ENCODE assay signal across 8 cellular contexts in the genomic region with DNA sequence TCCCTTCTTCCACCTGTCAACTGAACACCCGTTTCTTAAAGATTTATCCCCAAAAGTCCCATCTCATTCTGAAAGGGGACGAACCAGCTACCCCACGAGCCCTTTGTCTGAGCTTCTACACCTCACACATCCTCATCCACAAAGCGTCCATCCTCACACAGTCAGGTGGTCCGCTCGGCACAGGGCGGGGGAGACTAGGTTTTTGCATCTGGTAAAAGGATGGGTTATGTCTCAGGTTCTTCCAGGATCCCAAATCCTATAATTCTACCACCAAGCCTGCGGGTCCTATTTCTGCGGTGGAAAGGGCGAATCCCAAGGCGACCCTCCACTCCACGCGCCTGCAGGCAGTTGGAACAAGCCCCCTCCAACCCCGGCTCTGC. TPM values are rescaled to one million over a fixed set of nuclear protein-coding genes. Genes with fewer than 3 reads are reported as not detected.
DNase-seq lines count a peak whose midpoint lies in the region; ATAC-seq, FAIRE-seq and TF ChIP-seq lines count a peak whose summit lies in the region.

No MANE protein-coding gene starts in this region.

- FAIRE-seq in RCC 7860 (lab: Jason Lieb, UNC), result no peak

- H3K9ac ChIP-seq in SK-N-MC (ENCODE audit: insufficient read length), result peak overlapping the region; percentile 75
- peak overlapping the region; percentile 37 for H3K9ac ChIP-seq in neuronal stem cell (ENCODE audit: low read depth, low read length, poor library complexity)

- peaks cover 21 to 29% (median 25%) of the 10 kb centered on the region in 4 donors for H3K4me1 ChIP-seq in esophagus muscularis mucosa
- peaks cover 6 to 7% of the 10 kb centered on the region in 2 donors for H3K4me1 ChIP-seq in neuronal stem cell (ENCODE audit: control insufficient read depth in 2 of 2, insufficient read depth in 1 of 2, low read depth in 1 of 2, low read length in 2 of 2)

- peaks cover 42% of the 10 kb centered on the region for H3K4me1 Mint-ChIP-seq in CD4-positive, alpha-beta T cell (ENCODE audit: low read depth)

- WGBS in esophagus muscularis mucosa, result 2% methylated on average over 7 of the region's 14 CpGs
- no CpG with 5 or more reads among the region's 14 CpGs for WGBS in neuronal stem cell (ENCODE audit: extremely low coverage in 2 of 2, insufficient read length in 2 of 2, insufficient replicate concordance in 1 of 2), 2 donors

- TF ChIP-seq POLR2A in esophagus muscularis mucosa (IDR thresholded peaks at IDR 0.05; ENCODE audit: low read depth), result no peak

- peak overlapping the region; percentile 81 for H3K27ac ChIP-seq in CD4-positive, alpha-beta T cell (ENCODE audit: low read depth, low read length)
- H3K27ac ChIP-seq in SK-N-MC (no peak overlapping the region), esophagus muscularis mucosa (replicated peaks in 1 of 4) (peak overlapping the region; percentile 84 to 92 (median 86)), neuronal stem cell (replicated peaks; ENCODE audit: low read length) (no peak overlapping the region)

- DNase-seq in CD4-positive, alpha-beta T cell, result peak in 2 of 10 experiments; percentile 3
- no peak for DNase-seq in SK-N-MC (ENCODE audit: low read depth, low spot score)
- no peak for DNase-seq in esophagus muscularis mucosa (ENCODE audit: extremely low spot score)
- DNase-seq in neuronal stem cell (ENCODE audit: low spot score), result no peak
- DNase-seq in effector CD8-positive, alpha-beta T cell (lab: John Stamatoyannopoulos, UW), result no peak
- no peak for DNase-seq in GM03348 (ENCODE audit: low spot score)
- DNase-seq in RCC 7860 (ENCODE audit: low spot score), result no peak

- H3K4me2 ChIP-seq in neuronal stem cell (ENCODE audit: insufficient read depth, low read length, poor library complexity, severe bottlenecking), result peak overlapping the region; percentile 81

- H3K36me3 ChIP-seq in SK-N-MC (ENCODE audit: insufficient read depth, low read length) (no peaks in the 10 kb centered on the region), esophagus muscularis mucosa (peaks cover 0 to 11% (median 4%) of the 10 kb centered on the region in 4 donors), neuronal stem cell (replicated peaks in 1 of 2; ENCODE audit: control insufficient read depth in 2 of 2, insufficient read depth in 2 of 2, low read length in 2 of 2) (peaks cover 3 to 25% of the 10 kb centered on the region in 2 donors)

- H3K27me3 Mint-ChIP-seq in CD4-positive, alpha-beta T cell, result no peaks in the 10 kb centered on the region

- no peak overlapping the region for H4K8ac ChIP-seq in neuronal stem cell (ENCODE audit: low read depth, low read length)

- H2AFZ ChIP-seq in neuronal stem cell (ENCODE audit: low read length), result peak overlapping the region; percentile 94

- H2BK5ac ChIP-seq in neuronal stem cell (ENCODE audit: low read length), result no peak overlapping the region

- no peak overlapping the region for H3K4ac ChIP-seq in neuronal stem cell (ENCODE audit: low read length)

- no peak for TF ChIP-seq CTCF in CD4-positive, alpha-beta T cell (IDR thresholded peaks at IDR 0.05)
- TF ChIP-seq CTCF in esophagus muscularis mucosa (IDR thresholded peaks at IDR 0.05), result no peak

- no peaks in the 10 kb centered on the region for H3K9me3 ChIP-seq in CD4-positive, alpha-beta T cell (ENCODE audit: control insufficient read depth, low read length)
- H3K9me3 ChIP-seq in SK-N-MC (ENCODE audit: low read depth, low read length) (no peaks in the 10 kb centered on the region), esophagus muscularis mucosa (no peaks in the 10 kb centered on the region), neuronal stem cell (replicated peaks in 1 of 2; ENCODE audit: control insufficient read depth in 2 of 2, insufficient read depth in 1 of 2, low read depth in 1 of 2, low read length in 2 of 2) (no peaks in the 10 kb centered on the region)

- no peak overlapping the region for H4K91ac ChIP-seq in neuronal stem cell (ENCODE audit: low read depth, low read length, poor library complexity)

- H3K27ac Mint-ChIP-seq in CD4-positive, alpha-beta T cell, result peak overlapping the region; percentile 93

- peaks cover 15% of the 10 kb centered on the region for H3K36me3 Mint-ChIP-seq in CD4-positive, alpha-beta T cell (ENCODE audit: low read depth)

- peak overlapping the region; percentile 49 for H2AK5ac ChIP-seq in neuronal stem cell (ENCODE audit: low read depth, low read length)

- no peak for TF ChIP-seq EP300 in esophagus muscularis mucosa (IDR thresholded peaks at IDR 0.05)

- POLR2A ChIA-PET in CD4-positive, alpha-beta T cell (lab: Charles Lee), result interaction anchor here (0.7 to 2.2 kb wide), 18 partner anchors 12 to 488 kb away, joined by 3 to 18 read pairs (median 4); partner anchors contain the start of genes ACD, ATP6V0D1, C16orf86 and CARMIL2

- H2BK120ac ChIP-seq in neuronal stem cell (ENCODE audit: low read depth, low read length), result no peak overlapping the region

- intact Hi-C loops in CD4-positive, alpha-beta T cell (cut with DNase I, micrococcal nuclease), result loop anchor here (1.0 to 2.0 kb wide), 2 partner anchors 88 to 238 kb away; partner anchors contain the start of genes ATP6V0D1 (in 1 of the 2), RANBP10 (in 1 of the 2) and TSNAXIP1 (in 1 of the 2)
- intact Hi-C loops in esophagus muscularis mucosa (cut with DNase I), result loop anchor here (5.0 kb wide), 1 partner anchor 156 kb away; the partner anchor contains the start of gene CTCF

- H2BK15ac ChIP-seq in neuronal stem cell (ENCODE audit: low read length), result no peak overlapping the region

- H3K4me3 Mint-ChIP-seq in CD4-positive, alpha-beta T cell, result peak overlapping the region; percentile 97

- H3K4me3 ChIP-seq in SK-N-MC, result peak overlapping the region; percentile 88
- peak overlapping the region; percentile 92 to 99 (median 95) for H3K4me3 ChIP-seq in esophagus muscularis mucosa
- peak overlapping the region; percentile 82 to 96 for H3K4me3 ChIP-seq in neuronal stem cell (ENCODE audit: low read length in 2 of 2)

- no peaks in the 10 kb centered on the region for H3K27me3 ChIP-seq in CD4-positive, alpha-beta T cell (ENCODE audit: control insufficient read depth, insufficient read depth, low read length)
- H3K27me3 ChIP-seq in esophagus muscularis mucosa (no peaks in the 10 kb centered on the region), neuronal stem cell (ENCODE audit: control insufficient read depth in 3 of 3, insufficient read depth in 3 of 3, low read depth in 1 of 3, low read length in 3 of 3) (no peaks in the 10 kb centered on the region)

- peak overlapping the region; percentile 97 for H3K18ac ChIP-seq in neuronal stem cell (ENCODE audit: low read length)

- CTCF ChIA-PET in CD4-positive, alpha-beta T cell (lab: Charles Lee), result interaction anchor here (0.9 to 1.7 kb wide), 5 partner anchors 46 to 205 kb away, joined by 3 to 5 read pairs (median 4); no protein-coding TSS in a partner anchor

- no peak overlapping the region for H2BK12ac ChIP-seq in neuronal stem cell (ENCODE audit: low read length)

- no peak for ATAC-seq in CD4-positive, alpha-beta T cell (ENCODE audit: poor library complexity)
- ATAC-seq in GM21786 (IDR thresholded peaks at IDR 0.05; ENCODE audit: unreplicated experiment), result peak; percentile 19

- peak overlapping the region; percentile 66 for H3K14ac ChIP-seq in neuronal stem cell (ENCODE audit: low read length)

- no peaks in the 10 kb centered on the region for H3K9me3 Mint-ChIP-seq in CD4-positive, alpha-beta T cell

- H3K23ac ChIP-seq in neuronal stem cell (ENCODE audit: low read depth, low read length, poor library complexity), result peak overlapping the region; percentile 87

- H3K79me1 ChIP-seq in neuronal stem cell (ENCODE audit: low read depth, low read length), result no peaks in the 10 kb centered on the region

RNA-seq across cellular contexts. Expression of gene GFOD2, which starts 0.5 kb away (rescaled TPM):
- total RNA-seq in CD4-positive, alpha-beta T cell, result 1 to 10 TPM; 2.8 to 3.7 TPM
- 10 to 100 TPM in 3 of 4 donors, 1 to 10 TPM in 1; 9.1 to 24.2 (median 20.8) TPM for total RNA-seq in esophagus muscularis mucosa
- polyA plus RNA-seq in neuronal stem cell (2013, experiment 1 of 2), result 19.6 TPM
- polyA plus RNA-seq in neuronal stem cell (2013, experiment 2 of 2), result 19.2 TPM

RNA-seq across cellular contexts. Expression of gene C16orf86, which starts 52.0 kb away (rescaled TPM):
- total RNA-seq in CD4-positive, alpha-beta T cell, result 1 to 10 TPM; 2.0 to 2.4 TPM
- total RNA-seq in esophagus muscularis mucosa, result 10 to 100 TPM in 2 of 4 donors, 1 to 10 TPM in 2; 5.1 to 15.6 (median 9.1) TPM
- 2.5 TPM for polyA plus RNA-seq in neuronal stem cell (2013, experiment 1 of 2)
- polyA plus RNA-seq in neuronal stem cell (2013, experiment 2 of 2), result 2.8 TPM

RNA-seq across cellular contexts. Expression of gene ENKD1, which starts 52.1 kb away (rescaled TPM):
- 1 to 10 TPM; 2.0 to 3.5 TPM for total RNA-seq in CD4-positive, alpha-beta T cell
- 10 to 100 TPM; 24.5 to 47.3 (median 35.6) TPM for total RNA-seq in esophagus muscularis mucosa
- 15.2 TPM for polyA plus RNA-seq in neuronal stem cell (2013, experiment 1 of 2)
- polyA plus RNA-seq in neuronal stem cell (2013, experiment 2 of 2), result 15.0 TPM

RNA-seq across cellular contexts. Expression of gene PARD6A, which starts 57.9 kb away (rescaled TPM):
- 1 to 10 TPM; 4.5 to 4.7 TPM for total RNA-seq in CD4-positive, alpha-beta T cell
- total RNA-seq in esophagus muscularis mucosa, result 10 to 100 TPM; 11.3 to 22.8 (median 16.0) TPM
- 8.5 TPM for polyA plus RNA-seq in neuronal stem cell (2013, experiment 1 of 2)
- 8.0 TPM for polyA plus RNA-seq in neuronal stem cell (2013, experiment 2 of 2)

RNA-seq across cellular contexts. Expression of gene ACD, which starts 58.6 kb away (rescaled TPM):
- total RNA-seq in CD4-positive, alpha-beta T cell, result 10 to 100 TPM; 21.6 to 26.0 TPM
- total RNA-seq in esophagus muscularis mucosa, result 10 to 100 TPM; 22.0 to 31.6 (median 29.3) TPM
- polyA plus RNA-seq in neuronal stem cell (2013, experiment 1 of 2), result 33.1 TPM
- 32.0 TPM for polyA plus RNA-seq in neuronal stem cell (2013, experiment 2 of 2)

Comparison
In these comparisons a context has a peak if more than half of its experiments do, and no peak if none do; other contexts are left out.
1. H3K27ac ChIP-seq: peak in CD4-positive, alpha-beta T cell (single experiment) and esophagus muscularis mucosa (4 of 4); none in SK-N-MC (single experiment) and neuronal stem cell (single experiment).
2. RNA of gene ENKD1, which starts 52.1 kb away (total RNA-seq): 24.5 to 47.3 TPM in esophagus muscularis mucosa; 2.0 to 3.5 TPM in CD4-positive, alpha-beta T cell; every median in the first group is over 4 times any median in the second.
3. Peak in every context shown above with its lines, with median percentiles within 50 percentile points of each other: H3K4me3 ChIP-seq.